ENCODE assay signal across 8 cellular contexts in genomic region chr4:98659106-98659592, GRCh38. TPM values are rescaled to one million over a fixed set of nuclear protein-coding genes. Genes with fewer than 3 reads are reported as not detected.
DNase-seq lines count a peak whose midpoint lies in the region; ATAC-seq, FAIRE-seq and TF ChIP-seq lines count a peak whose summit lies in the region.

No MANE protein-coding gene starts in this region.

- DNase-seq in RCC 7860 (ENCODE audit: low spot score) (peak; percentile 6), endothelial cell of umbilical vein (ENCODE audit: low read depth, low spot score) (no peak), DMS79 (lab: John Stamatoyannopoulos, UW) (no peak), NCI-H510A (lab: John Stamatoyannopoulos, UW) (no peak)
- no peak for DNase-seq in naive thymus-derived CD8-positive, alpha-beta T cell
- DNase-seq in activated CD8-positive, alpha-beta memory T cell treated with anti-CD3 and anti-CD28 coated beads, Interleukin-2, amount 50 U/mL, for 4 hours, result no peak

- no TSS peak for BruUV-seq in endothelial cell of umbilical vein (replicated peaks; lab: Mats Ljungman, UMichigan)

- peak overlapping the region; percentile 97 for H2AFZ ChIP-seq in endothelial cell of umbilical vein (ENCODE audit: low read depth, low read length)

- H3K27ac Mint-ChIP-seq in naive thymus-derived CD8-positive, alpha-beta T cell, result peak overlapping the region in 9 of 10 donors; percentile 15 to 99 (median 64)

- no peak for TF ChIP-seq CTCF in endothelial cell of umbilical vein (IDR thresholded peaks at IDR 0.05; ENCODE audit: extremely low read depth in 1 of 2, insufficient read depth in 1 of 2, low read depth in 1 of 2, low read length in 2 of 2)

- H3K4me1 Mint-ChIP-seq in naive thymus-derived CD8-positive, alpha-beta T cell, result peaks cover 39 to 84% (median 80%) of the 10 kb centered on the region in 4 donors

- H3K9ac ChIP-seq in endothelial cell of umbilical vein (replicated peaks; ENCODE audit: extremely low read depth, insufficient read depth, low read length), result peak overlapping the region; percentile 76

- H3K79me2 ChIP-seq in endothelial cell of umbilical vein (ENCODE audit: control insufficient read depth, insufficient read depth, low read length), result peaks cover 30% of the 10 kb centered on the region

- H3K4me3 ChIP-seq in GM08714 (ENCODE audit: low read length), result peak overlapping the region; percentile 79
- H3K4me3 ChIP-seq in endothelial cell of umbilical vein (replicated peaks in 1 of 3; ENCODE audit: insufficient read depth in 1 of 3, low read depth in 1 of 3, low read length in 3 of 3), result peak overlapping the region; percentile 72 to 90 (median 77)

- no peaks in the 10 kb centered on the region for H3K9me3 ChIP-seq in endothelial cell of umbilical vein (replicated peaks; ENCODE audit: control insufficient read depth, insufficient read depth, low read length)

- H3K27me3 Mint-ChIP-seq in naive thymus-derived CD8-positive, alpha-beta T cell, result no peaks in the 10 kb centered on the region

- no peaks in the 10 kb centered on the region for H3K9me3 Mint-ChIP-seq in naive thymus-derived CD8-positive, alpha-beta T cell

- CTCF ChIA-PET in endothelial cell of umbilical vein (lab: Charles Lee), result interaction anchor here (0.9 to 5.9 kb wide), 8 partner anchors 11 to 191 kb away, joined by 3 to 59 read pairs (median 4); no protein-coding TSS in a partner anchor

- FAIRE-seq in RCC 7860 (lab: Jason Lieb, UNC) (no peak), endothelial cell of umbilical vein (lab: Jason Lieb, UNC) (no peak)

- no peaks in the 10 kb centered on the region for H4K20me1 ChIP-seq in endothelial cell of umbilical vein (replicated peaks; ENCODE audit: control insufficient read depth, extremely low read depth, insufficient read depth, low read length)

- no peaks in the 10 kb centered on the region for H3K9me1 ChIP-seq in endothelial cell of umbilical vein (replicated peaks; ENCODE audit: control insufficient read depth, extremely low read depth, insufficient read depth, low read length)

- TF ChIP-seq POLR2A in endothelial cell of umbilical vein (IDR thresholded peaks at IDR 0.05; ENCODE audit: low read depth, low read length), result no peak

- POLR2A ChIA-PET in endothelial cell of umbilical vein (lab: Charles Lee), result no interaction called here
- POLR2A ChIA-PET in naive thymus-derived CD8-positive, alpha-beta T cell (lab: Charles Lee), result interaction anchor here (0.6 to 2.5 kb wide), 6 partner anchors 47 to 1288 kb away, joined by 4 to 11 read pairs (median 5); partner anchors contain the start of genes DNAJB14, EIF4E, RAP1GDS1 and STPG2

- H3K36me3 ChIP-seq in endothelial cell of umbilical vein (ENCODE audit: control insufficient read depth in 2 of 2, extremely low read depth in 1 of 2, insufficient read depth in 2 of 2, low read length in 2 of 2), result no peaks in the 10 kb centered on the region

- no peak for ATAC-seq in naive thymus-derived CD8-positive, alpha-beta T cell
- no peak for ATAC-seq in GM21526 (IDR thresholded peaks at IDR 0.05; ENCODE audit: low FRiP score, unreplicated experiment)

- H3K4me2 ChIP-seq in endothelial cell of umbilical vein (ENCODE audit: insufficient read depth, low read length), result peak overlapping the region; percentile 93

- peak overlapping the region; percentile 62 to 94 (median 78) for H3K4me3 Mint-ChIP-seq in naive thymus-derived CD8-positive, alpha-beta T cell

- peaks cover 55% of the 10 kb centered on the region for H3K4me1 ChIP-seq in endothelial cell of umbilical vein (ENCODE audit: control insufficient read depth, extremely low read depth, insufficient read depth, low read length)

- no peaks in the 10 kb centered on the region for H3K36me3 Mint-ChIP-seq in naive thymus-derived CD8-positive, alpha-beta T cell

- intact Hi-C loops in endothelial cell of umbilical vein (cut with micrococcal nuclease), result loop anchor here (2.0 to 10.0 kb wide), 3 partner anchors 136 to 426 kb away; partner anchors contain the start of genes ADH5 and RAP1GDS1

- peak overlapping the region; percentile 72 for H3K27ac ChIP-seq in endothelial cell of umbilical vein (ENCODE audit: insufficient read depth, low read depth, low read length)

- no peaks in the 10 kb centered on the region for H3K27me3 ChIP-seq in endothelial cell of umbilical vein (ENCODE audit: control insufficient read depth in 2 of 2, insufficient read depth in 2 of 2, low read length in 2 of 2)

- dilution Hi-C loops in endothelial cell of umbilical vein (cut with MboI; ENCODE audit: extremely low pct_ligation_motif_present, low sequenced_read_pairs), result no loop called here

TF ChIP-seq in endothelial cell of umbilical vein, 7 proteins besides CTCF, POLR2A, EP300 and RAD21:
- no peak for TF ChIP-seq FOS (IDR thresholded peaks at IDR 0.05; ENCODE audit: borderline replicate concordance, insufficient read depth, low read length)
- TF ChIP-seq JUN (IDR thresholded peaks at IDR 0.05; ENCODE audit: borderline replicate concordance, insufficient read depth, insufficient read length, low read depth), result no peak
- no peak for TF ChIP-seq POLR2AphosphoS5 (IDR thresholded peaks at IDR 0.05; ENCODE audit: insufficient read depth, low read depth, low read length)
- no peak for TF ChIP-seq GATA2 (IDR thresholded peaks at IDR 0.05; ENCODE audit: insufficient read depth, insufficient read length, low read depth, low read length)

RNA-seq across cellular contexts. Expression of gene TSPAN5, which starts 0.7 kb away (rescaled TPM):
- total RNA-seq in endothelial cell of umbilical vein, result 37.6 and 45.1 TPM in 2 replicates
- polyA plus RNA-seq in endothelial cell of umbilical vein, result 46.4 and 50.2 TPM in 2 replicates
- polyA plus RNA-seq in endothelial cell of umbilical vein (2011; cell fraction: cytosol; rRNA removed), result 42.9 and 44.5 TPM in 2 replicates
- polyA plus RNA-seq in endothelial cell of umbilical vein (2011; cell fraction: nucleus; rRNA removed), result 47.0 and 49.7 TPM in 2 replicates
- polyA plus RNA-seq in endothelial cell of umbilical vein (2012), result 35.5 and 51.3 TPM in 2 replicates
- 63.5 and 64.3 TPM in 2 replicates for polyA minus RNA-seq in endothelial cell of umbilical vein
- not detected for polyA minus RNA-seq in endothelial cell of umbilical vein (2011; cell fraction: cytosol; rRNA and poly(A)+ RNA removed)
- polyA minus RNA-seq in endothelial cell of umbilical vein (2011; cell fraction: nucleus; rRNA and poly(A)+ RNA removed), result 41.3 and 46.2 TPM in 2 replicates
- total RNA-seq in naive thymus-derived CD8-positive, alpha-beta T cell, result 1 to 10 TPM; 5.0 to 5.4 TPM
- polyA plus RNA-seq in naive thymus-derived CD8-positive, alpha-beta T cell, result 10 to 100 TPM in 1 of 3 donors, 1 to 10 TPM in 2; 5.9 to 13.9 (median 9.6) TPM
